Comparison of ENCODE assay signal across 8 cellular contexts in the genomic region with DNA sequence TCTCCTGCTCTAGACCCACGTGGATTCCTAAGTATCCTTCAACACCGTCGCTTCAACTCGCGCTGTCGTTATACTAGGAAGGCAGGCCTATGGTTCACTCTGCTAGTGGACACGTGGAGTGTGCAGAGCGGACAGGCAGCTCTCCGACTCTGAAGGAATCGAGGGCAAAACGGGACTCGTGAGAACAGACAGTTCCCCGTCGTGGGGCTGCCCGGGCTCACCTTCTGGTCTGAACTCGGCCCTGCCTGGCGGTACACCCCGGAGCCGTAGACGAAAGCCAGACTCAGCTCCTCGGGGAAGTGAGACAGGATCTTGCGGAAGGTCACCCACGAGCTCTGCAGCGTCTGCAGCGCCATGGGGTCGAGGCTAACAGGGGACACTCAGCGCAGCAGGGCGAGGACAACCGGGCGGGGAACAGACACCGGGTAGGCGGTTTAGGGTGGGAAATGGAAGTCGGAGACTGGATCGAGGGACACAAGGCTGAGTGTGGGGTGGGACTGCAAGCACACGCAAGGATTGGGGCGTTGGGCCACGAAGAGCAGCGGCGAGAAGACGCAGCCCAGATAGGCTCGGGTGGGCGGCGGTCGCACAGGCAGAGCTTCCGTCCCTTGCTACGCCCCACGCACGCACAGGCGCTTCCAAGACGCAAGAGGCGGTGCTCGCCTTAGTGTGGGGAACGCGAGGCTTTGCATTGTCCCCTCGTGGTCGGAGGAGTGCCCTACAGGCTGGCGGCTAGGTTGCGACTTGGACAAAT. TPM values are rescaled to one million over a fixed set of nuclear protein-coding genes. Genes with fewer than 3 reads are reported as not detected.
DNase-seq lines count a peak whose midpoint lies in the region; TF ChIP-seq lines count a peak whose summit lies in the region.

A gene with protein sequence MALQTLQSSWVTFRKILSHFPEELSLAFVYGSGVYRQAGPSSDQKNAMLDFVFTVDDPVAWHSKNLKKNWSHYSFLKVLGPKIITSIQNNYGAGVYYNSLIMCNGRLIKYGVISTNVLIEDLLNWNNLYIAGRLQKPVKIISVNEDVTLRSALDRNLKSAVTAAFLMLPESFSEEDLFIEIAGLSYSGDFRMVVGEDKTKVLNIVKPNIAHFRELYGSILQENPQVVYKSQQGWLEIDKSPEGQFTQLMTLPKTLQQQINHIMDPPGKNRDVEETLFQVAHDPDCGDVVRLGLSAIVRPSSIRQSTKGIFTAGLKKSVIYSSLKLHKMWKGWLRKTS (minus strand): TSS at position 605 of the 754 bp plus-strand sequence. CDS start 249 bp downstream, at position 356.

- no peaks in the 10 kb centered on the region for H3K9me3 ChIP-seq in MM.1S (replicated peaks; ENCODE audit: insufficient read depth, low read length)
- H3K9me3 ChIP-seq in suprapubic skin = no peaks in the 10 kb centered on the region

- H3K4me2 ChIP-seq in MM.1S (ENCODE audit: low read depth, low read length) = peak within 1 kb of the TSS; percentile 61

- CTCF ChIA-PET in activated naive CD4-positive, alpha-beta T cell treated with anti-CD3 and anti-CD28 coated beads for 36 hours (lab: Charles Lee) = interaction anchor here (1.0 to 2.2 kb wide), 2 partner anchors 11 to 23 kb away, joined by 3 to 10 read pairs; no protein-coding TSS in a partner anchor

- peaks cover 26% of the 10 kb centered on the region for H3K4me1 Mint-ChIP-seq in activated naive CD4-positive, alpha-beta T cell treated with anti-CD3 and anti-CD28 coated beads for 36 hours (ENCODE audit: low read depth)

- peak; percentile 51 for DNase-seq in GM04503 (ENCODE audit: low read depth)
- DNase-seq in HCEC 1CT = peak; percentile 90
- DNase-seq in MM.1S = peak; percentile 87
- peak; percentile 90 for DNase-seq in SK-MEL-5 (ENCODE audit: low read depth, low spot score)
- DNase-seq in activated naive CD4-positive, alpha-beta T cell treated with anti-CD3 and anti-CD28 coated beads for 36 hours = peak; percentile 95
- peak; percentile 89 for DNase-seq in germinal center (ENCODE audit: low spot score)
- DNase-seq in nucleus accumbens (lab: John Stamatoyannopoulos, UW) = peak; percentile 36 to 97 (median 87)
- peak; percentile 93 to 95 for DNase-seq in suprapubic skin (ENCODE audit: low spot score in 2 of 2)

- WGBS in suprapubic skin = under 1% methylated on average over 48 of the region's 58 CpGs

- H3K9me3 Mint-ChIP-seq in activated naive CD4-positive, alpha-beta T cell treated with anti-CD3 and anti-CD28 coated beads for 36 hours = no peaks in the 10 kb centered on the region

- H3K27me3 ChIP-seq in MM.1S (replicated peaks; ENCODE audit: insufficient read depth, low read length) (no peaks in the 10 kb centered on the region), suprapubic skin (no peaks in the 10 kb centered on the region)

- H4K20me1 ChIP-seq in MM.1S (ENCODE audit: insufficient read depth, low read length) = no peaks in the 10 kb centered on the region

- H3K4me1 ChIP-seq in MM.1S (ENCODE audit: low read length) (no peaks in the 10 kb centered on the region), suprapubic skin (peaks cover 32% of the 10 kb centered on the region)

- no peaks in the 10 kb centered on the region for H3K27me3 Mint-ChIP-seq in activated naive CD4-positive, alpha-beta T cell treated with anti-CD3 and anti-CD28 coated beads for 36 hours (ENCODE audit: low read depth)

- H3K36me3 ChIP-seq in MM.1S (replicated peaks; ENCODE audit: insufficient read depth, low read length) (no peaks in the 10 kb centered on the region; the same call in 1 of the 2 replicates), suprapubic skin (peaks cover 24% of the 10 kb centered on the region)

- TF ChIP-seq CTCF in MM.1S (IDR thresholded peaks at IDR 0.05; ENCODE audit: low read length) (peak; percentile 79), suprapubic skin (IDR thresholded peaks at IDR 0.05) (peak; percentile 69 to 87)

- TF ChIP-seq EP300 in suprapubic skin (IDR thresholded peaks at IDR 0.05) = no peak

- peaks cover 9% of the 10 kb centered on the region for H3K36me3 Mint-ChIP-seq in activated naive CD4-positive, alpha-beta T cell treated with anti-CD3 and anti-CD28 coated beads for 36 hours (ENCODE audit: low read depth)

- H3K9me2 ChIP-seq in MM.1S (replicated peaks; ENCODE audit: insufficient read depth, low read length) = no peaks in the 10 kb centered on the region

- H3F3A ChIP-seq in MM.1S (ENCODE audit: insufficient read depth, low read length) = no peaks in the 10 kb centered on the region

- H3K27ac Mint-ChIP-seq in activated naive CD4-positive, alpha-beta T cell treated with anti-CD3 and anti-CD28 coated beads for 36 hours = peak within 1 kb of the TSS; percentile 80

- peak in 1 of 2 donors; percentile 46 for TF ChIP-seq POLR2A in suprapubic skin (IDR thresholded peaks at IDR 0.05)

- H3K4me3 ChIP-seq in MM.1S (ENCODE audit: low read length) = peak within 1 kb of the TSS; percentile 96
- peak within 1 kb of the TSS; percentile 90 for H3K4me3 ChIP-seq in suprapubic skin

- H3K27ac ChIP-seq in MM.1S (ENCODE audit: low read length) (no peak within 1 kb of the TSS; the same call in 1 of the 2 replicates), suprapubic skin (peak within 1 kb of the TSS; percentile 94)

- peak within 1 kb of the TSS; percentile 85 for H2AFZ ChIP-seq in MM.1S (ENCODE audit: low read length)

- peaks cover 23% of the 10 kb centered on the region for H3K79me2 ChIP-seq in MM.1S (ENCODE audit: low read length)

- intact Hi-C loops in activated naive CD4-positive, alpha-beta T cell treated with anti-CD3 and anti-CD28 coated beads for 36 hours (cut with micrococcal nuclease) = loop anchor here (1.0 to 10.0 kb wide), 7 partner anchors 76 to 1954 kb away; partner anchors contain the start of genes JAGN1, MKRN2, RPL32 and TSEN2

- in situ Hi-C loops in SK-MEL-5 (cut with HindIII; ENCODE audit: low pct_unique_long_range_greater_than_20kb, low sequenced_read_pairs) = no loop called here

- peak within 1 kb of the TSS; percentile 97 for H3K4me3 Mint-ChIP-seq in activated naive CD4-positive, alpha-beta T cell treated with anti-CD3 and anti-CD28 coated beads for 36 hours

- peak within 1 kb of the TSS; percentile 79 for H3K9ac ChIP-seq in MM.1S (ENCODE audit: low read length)

RNA-seq across cellular contexts. Expression of the gene that starts here (rescaled TPM):
- 7.1 TPM in 2 replicates for total RNA-seq in SK-MEL-5 (2014; rRNA removed; shearing (Covaris generic))
- polyA plus RNA-seq in SK-MEL-5 (2015; cell fraction: cytosol; rRNA removed) = 11.2 and 11.9 TPM in 2 replicates
- 46.5 and 52.9 TPM in 2 replicates for polyA plus RNA-seq in SK-MEL-5 (2015; cell fraction: nucleus; rRNA removed)
- 10 to 100 TPM; 19.3 to 21.4 TPM for total RNA-seq in activated naive CD4-positive, alpha-beta T cell treated with anti-CD3 and anti-CD28 coated beads for 36 hours
- total RNA-seq in suprapubic skin = 10 to 100 TPM in 2 of 4 donors, 1 to 10 TPM in 2; 9.2 to 36.6 (median 15.1) TPM
